16 cellular contexts compared by ENCODE assay signal in genomic region chr16:72794986-72795385, GRCh38.
DNase-seq lines count a peak whose midpoint lies in the region; ATAC-seq and TF ChIP-seq lines count a peak whose summit lies in the region.
"Had no signal": no experiment of that assay in that cellular context is flagged by ENCODE, and none has a peak within 500 bp of the region (broad histone marks: within the 10 kb centered on the region; RNA-seq: fewer than 3 reads in every experiment).

No MANE protein-coding gene starts in this region.

- H3K9me3 ChIP-seq in neural progenitor cell (ENCODE audit: low read depth) (no peaks in the 10 kb centered on the region), spleen (no peaks in the 10 kb centered on the region)

- DNase-seq in GM13976 (ENCODE audit: low spot score) (peak; percentile 18), chondrocyte (ENCODE audit: low spot score) (no peak), neural progenitor cell (ENCODE audit: low spot score) (no peak), spleen (peak; percentile 61)
- no peak for DNase-seq in activated naive CD4-positive, alpha-beta T cell treated with Interleukin-2 at 50 U/mL for 16 hours
- DNase-seq: C1 segment of cervical spinal cord; Calu3; CD4-positive, alpha-beta memory T cell; COR-L47; DMS53; DMS79 treated with DMSO at 0.1 percent for 48 hours; GF-D8; GM23248; H7; HCEC 1CT had no signal

- no peak for ATAC-seq in GM19452 (IDR thresholded peaks at IDR 0.05; ENCODE audit: unreplicated experiment)

- H3K4me1 Mint-ChIP-seq in chondrocyte (ENCODE audit: low read depth) (peaks cover 7% of the 10 kb centered on the region), neural progenitor cell (peaks cover 10% of the 10 kb centered on the region)
- H3K4me1 Mint-ChIP-seq: CD4-positive, alpha-beta memory T cell had no signal

- H3K27ac ChIP-seq in neural progenitor cell (no peak overlapping the region), spleen (no peak overlapping the region)
- H3K27ac ChIP-seq: GM23248 had no signal

- WGBS in spleen, 5 donors: 92 to 96% (median 94%) methylated on average over 9 of the region's 9 CpGs

- H3K4me2 ChIP-seq in neural progenitor cell: no peak overlapping the region

- H3K27me3 ChIP-seq in neural progenitor cell: no peaks in the 10 kb centered on the region
- no peaks in the 10 kb centered on the region for H3K27me3 ChIP-seq in spleen (replicated peaks in 1 of 7)

- H3F3A ChIP-seq in neural progenitor cell (ENCODE audit: low read depth): no peaks in the 10 kb centered on the region

- intact Hi-C loops in spleen (cut with DNase I; ENCODE audit: low total_unique reads): no loop called here

- H3K9me3 Mint-ChIP-seq in chondrocyte (ENCODE audit: low read depth) (no peaks in the 10 kb centered on the region), neural progenitor cell (peaks cover 3% of the 10 kb centered on the region)

- H3K9ac ChIP-seq in neural progenitor cell: no peak overlapping the region
- H3K9ac ChIP-seq: GM23248 had no signal

- no peaks in the 10 kb centered on the region for H4K20me1 ChIP-seq in neural progenitor cell (ENCODE audit: low read depth)

- H3K4me1 ChIP-seq in neural progenitor cell: peaks cover under 1% of the 10 kb centered on the region
- H3K4me1 ChIP-seq in spleen: no peaks in the 10 kb centered on the region

- H3K36me3 ChIP-seq in neural progenitor cell (no peaks in the 10 kb centered on the region), spleen (peaks cover 0 to 75% (median 18%) of the 10 kb centered on the region in 6 donors)

- peaks cover 78% of the 10 kb centered on the region for H3K36me3 Mint-ChIP-seq in chondrocyte (ENCODE audit: low read depth)
- H3K36me3 Mint-ChIP-seq in neural progenitor cell: peaks cover 88% of the 10 kb centered on the region

- H3K27me3 Mint-ChIP-seq in chondrocyte (ENCODE audit: low read depth) (no peaks in the 10 kb centered on the region), neural progenitor cell (ENCODE audit: insufficient read depth, low read depth) (peaks cover 2% of the 10 kb centered on the region)
- H3K27me3 Mint-ChIP-seq: CD4-positive, alpha-beta memory T cell had no signal

- H3K27ac Mint-ChIP-seq in chondrocyte (ENCODE audit: unreplicated experiment) (peak overlapping the region; percentile 36), neural progenitor cell (peak overlapping the region; percentile 71)
- H3K27ac Mint-ChIP-seq: CD4-positive, alpha-beta memory T cell had no signal

- no peak overlapping the region for H2AFZ ChIP-seq in neural progenitor cell (replicated peaks)
- H2AFZ ChIP-seq: GM23248 had no signal

- TF ChIP-seq POLR2A in spleen (IDR thresholded peaks at IDR 0.05): no peak

- H3K79me2 ChIP-seq in neural progenitor cell (ENCODE audit: low read depth): no peaks in the 10 kb centered on the region

- in situ Hi-C loops in GM13976 (cut with MboI; ENCODE audit: low sequenced_read_pairs, unreplicated experiment): no loop called here

- TF ChIP-seq CTCF in GM13976 (IDR thresholded peaks at IDR 0.05; ENCODE audit: borderline replicate concordance, control extremely low read depth, extremely low read depth, insufficient read depth, missing control alignments): no peak
- TF ChIP-seq CTCF in chondrocyte (IDR thresholded peaks at IDR 0.05): no peak
- TF ChIP-seq CTCF in neural progenitor cell (IDR thresholded peaks at IDR 0.05): no peak
- no peak for TF ChIP-seq CTCF in spleen (IDR thresholded peaks at IDR 0.05 in 8 of 11, conservative IDR thresholded peaks at IDR 0.05 in 3 of 11)

- no peak overlapping the region for H3K4me3 ChIP-seq in neural progenitor cell
- no peak overlapping the region for H3K4me3 ChIP-seq in spleen
- H3K4me3 ChIP-seq: GM23248 had no signal

- peak overlapping the region; percentile 6 for H3K4me3 Mint-ChIP-seq in chondrocyte (ENCODE audit: unreplicated experiment)
- H3K4me3 Mint-ChIP-seq in neural progenitor cell: no peak overlapping the region
- H3K4me3 Mint-ChIP-seq: CD4-positive, alpha-beta memory T cell had no signal

Comparison
In these comparisons a context has a peak if more than half of its experiments do, and no peak if none do; other contexts are left out.
1. DNase-seq: peak in GM13976 (single experiment) and spleen (single experiment); none in chondrocyte (single experiment), neural progenitor cell (single experiment) and activated naive CD4-positive, alpha-beta T cell treated with Interleukin-2 at 50 U/mL for 16 hours (single experiment).